ENCODE assay signal across 16 cellular contexts in the genomic region with DNA sequence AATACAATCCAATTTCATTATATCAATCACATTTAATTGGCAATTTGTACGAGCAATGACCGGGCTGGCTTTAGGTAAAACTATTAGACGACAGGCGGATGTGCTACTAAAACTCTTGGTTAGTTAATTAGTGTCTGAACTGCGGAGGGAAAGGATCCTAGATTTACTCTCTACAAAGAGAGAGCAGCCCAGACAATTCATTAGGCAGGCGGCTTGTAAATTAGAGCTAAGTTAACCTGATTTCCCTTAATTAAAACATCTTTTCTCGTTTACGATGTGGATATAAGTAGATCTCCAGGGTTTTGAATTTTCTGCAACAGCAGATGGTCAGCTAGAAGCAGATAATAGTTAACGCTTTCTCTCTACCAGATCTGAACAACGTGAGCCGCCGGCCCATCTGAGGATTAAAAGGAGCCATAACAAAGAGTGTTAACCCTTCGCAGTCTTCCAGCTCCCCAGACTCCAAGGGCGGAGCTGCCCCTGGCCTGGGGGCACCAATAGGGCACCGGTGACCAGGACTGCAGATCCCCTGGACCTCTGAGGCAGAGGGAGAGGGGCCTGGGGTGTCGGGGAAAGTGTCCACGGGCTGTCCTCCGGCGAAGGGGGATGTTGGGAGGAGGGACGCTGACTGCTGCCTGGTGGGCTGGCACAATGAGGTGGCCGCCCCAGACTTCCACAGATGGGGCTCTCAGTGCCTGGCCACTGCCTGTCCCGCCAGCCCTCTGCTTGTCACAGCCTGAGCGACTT. TPM values are rescaled to one million over a fixed set of nuclear protein-coding genes. Genes with fewer than 3 reads are reported as not detected.
DNase-seq lines count a peak whose midpoint lies in the region; ATAC-seq and TF ChIP-seq lines count a peak whose summit lies in the region.
"Had no signal": no experiment of that assay in that cellular context is flagged by ENCODE, and none has a peak within 500 bp of the region (broad histone marks: within the 10 kb centered on the region; RNA-seq: fewer than 3 reads in every experiment).

No MANE protein-coding gene starts in this region.

- H3K4me1 Mint-ChIP-seq in activated naive CD4-positive, alpha-beta T cell treated with anti-CD3 and anti-CD28 coated beads, Interleukin-2, amount 10 ng/mL, durations not matched to agents 7 days and 5 days = no peaks in the 10 kb centered on the region
- H3K4me1 Mint-ChIP-seq in endodermal cell = peaks cover 18% of the 10 kb centered on the region
- peaks cover 14% of the 10 kb centered on the region for H3K4me1 Mint-ChIP-seq in type B pancreatic cell (ENCODE audit: unreplicated experiment)

- no peak for TF ChIP-seq CTCF in endodermal cell (conservative IDR thresholded peaks at IDR 0.05)
- no peak for TF ChIP-seq CTCF in type B pancreatic cell (conservative IDR thresholded peaks at IDR 0.05)

- peak overlapping the region; percentile 25 for H3K4me3 ChIP-seq in endodermal cell (ENCODE audit: low read length)
- H3K4me3 ChIP-seq: uterus had no signal

- H3K9ac ChIP-seq in endodermal cell (ENCODE audit: extremely low read depth, low read length, poor library complexity, severe bottlenecking) = no peak overlapping the region

- 6 to 7% methylated on average over 9 to 23 of the region's 23 CpGs for WGBS in endodermal cell (ENCODE audit: insufficient coverage in 1 of 2, insufficient read length in 1 of 2), 2 experiments

- H3K27me3 ChIP-seq in endodermal cell (ENCODE audit: control insufficient read depth, insufficient read depth, low read length, poor library complexity, severe bottlenecking) = peaks cover 97% of the 10 kb centered on the region

- no peak overlapping the region for H3K4me3 Mint-ChIP-seq in activated naive CD4-positive, alpha-beta T cell treated with anti-CD3 and anti-CD28 coated beads, Interleukin-2, amount 10 ng/mL, durations not matched to agents 7 days and 5 days
- H3K4me3 Mint-ChIP-seq in endodermal cell (peak overlapping the region; percentile 19), type B pancreatic cell (peak overlapping the region; percentile 61)

- peaks cover 94% of the 10 kb centered on the region for H3K27me3 Mint-ChIP-seq in activated naive CD4-positive, alpha-beta T cell treated with anti-CD3 and anti-CD28 coated beads, Interleukin-2, amount 10 ng/mL, durations not matched to agents 7 days and 5 days
- peaks cover 93% of the 10 kb centered on the region for H3K27me3 Mint-ChIP-seq in endodermal cell (ENCODE audit: insufficient read depth)
- peaks cover 84% of the 10 kb centered on the region for H3K27me3 Mint-ChIP-seq in type B pancreatic cell

- H3K36me3 Mint-ChIP-seq in activated naive CD4-positive, alpha-beta T cell treated with anti-CD3 and anti-CD28 coated beads, Interleukin-2, amount 10 ng/mL, durations not matched to agents 7 days and 5 days = no peaks in the 10 kb centered on the region
- no peaks in the 10 kb centered on the region for H3K36me3 Mint-ChIP-seq in activated naive CD4-positive, alpha-beta T cell treated with anti-CD3 and anti-CD28 coated beads, Interleukin-2, amount 50 U/mL, for 72 hours
- H3K36me3 Mint-ChIP-seq in endodermal cell (ENCODE audit: low read depth) (no peaks in the 10 kb centered on the region), type B pancreatic cell (no peaks in the 10 kb centered on the region)

- H3K36me3 ChIP-seq in endodermal cell (ENCODE audit: control insufficient read depth, insufficient read depth, low read length) = no peaks in the 10 kb centered on the region
- H3K36me3 ChIP-seq: uterus had no signal

- peak overlapping the region; percentile 87 for H3K27ac ChIP-seq in endodermal cell (ENCODE audit: low read depth, low read length)
- H3K27ac ChIP-seq: uterus had no signal

- CTCF ChIA-PET in activated naive CD4-positive, alpha-beta T cell treated with anti-CD3 and anti-CD28 coated beads, Interleukin-2, amount 10 ng/mL, durations not matched to agents 7 days and 5 days (lab: Charles Lee) = interaction anchor here (0.7 to 1.7 kb wide), 3 partner anchors 9 to 33 kb away, joined by 3 to 7 read pairs (median 3); no protein-coding TSS in a partner anchor

- DNase-seq in activated naive CD4-positive, alpha-beta T cell treated with anti-CD3 and anti-CD28 coated beads, Interleukin-2, amount 10 ng/mL, durations not matched to agents 7 days and 5 days = no peak
- DNase-seq in activated naive CD4-positive, alpha-beta T cell treated with anti-CD3 and anti-CD28 coated beads, Interleukin-2, amount 50 U/mL, for 72 hours (ENCODE audit: low spot score in 2 of 2) = no peak
- peak; percentile 69 for DNase-seq in NCI-H69 (lab: John Stamatoyannopoulos, UW)
- DNase-seq in endodermal cell = peak; percentile 77
- no peak for DNase-seq in type B pancreatic cell (ENCODE audit: extremely low spot score, unreplicated experiment)
- no peak for DNase-seq in epidermal melanocyte (ENCODE audit: insufficient read length, low spot score)
- no peak for DNase-seq in stimulated activated CD4-positive, alpha-beta T cell treated with anti-CD3 and anti-CD28 coated beads, Interleukin-4, amount 100 ng/mL, for 1 hour
- DNase-seq: foreskin melanocyte, NCI-H1436 treated with DMSO at 0.1 percent for 48 hours, NCI-H2227 treated with DMSO at 0.1 percent for 48 hours, SIG-M5, uterus had no signal

- peaks cover 11% of the 10 kb centered on the region for H3K4me1 ChIP-seq in endodermal cell (ENCODE audit: control insufficient read depth, insufficient read depth, low read length)

- no peak for ATAC-seq in activated naive CD4-positive, alpha-beta T cell treated with anti-CD3 and anti-CD28 coated beads, Interleukin-2, amount 50 U/mL, for 72 hours
- ATAC-seq in GM21423 (IDR thresholded peaks at IDR 0.05; ENCODE audit: unreplicated experiment) = no peak

- H3K9me3 ChIP-seq in endodermal cell (ENCODE audit: control insufficient read depth, low read length) = no peaks in the 10 kb centered on the region
- H3K9me3 ChIP-seq: uterus had no signal

- H3K9me3 Mint-ChIP-seq in activated naive CD4-positive, alpha-beta T cell treated with anti-CD3 and anti-CD28 coated beads, Interleukin-2, amount 10 ng/mL, durations not matched to agents 7 days and 5 days = no peaks in the 10 kb centered on the region
- no peaks in the 10 kb centered on the region for H3K9me3 Mint-ChIP-seq in activated naive CD4-positive, alpha-beta T cell treated with anti-CD3 and anti-CD28 coated beads, Interleukin-2, amount 50 U/mL, for 72 hours
- H3K9me3 Mint-ChIP-seq in endodermal cell (no peaks in the 10 kb centered on the region), type B pancreatic cell (no peaks in the 10 kb centered on the region)

- H3K27ac Mint-ChIP-seq in activated naive CD4-positive, alpha-beta T cell treated with anti-CD3 and anti-CD28 coated beads, Interleukin-2, amount 10 ng/mL, durations not matched to agents 7 days and 5 days = peak overlapping the region; percentile 33
- peak overlapping the region in 1 of 2 donors; percentile 52 for H3K27ac Mint-ChIP-seq in activated naive CD4-positive, alpha-beta T cell treated with anti-CD3 and anti-CD28 coated beads, Interleukin-2, amount 50 U/mL, for 72 hours
- no peak overlapping the region for H3K27ac Mint-ChIP-seq in endodermal cell
- H3K27ac Mint-ChIP-seq in type B pancreatic cell = no peak overlapping the region

RNA-seq across cellular contexts. Expression of gene UNCX, which starts 6.3 kb away (rescaled TPM):
- total RNA-seq in activated naive CD4-positive, alpha-beta T cell treated with anti-CD3 and anti-CD28 coated beads, Interleukin-2, amount 50 U/mL, for 72 hours = not detected
- total RNA-seq in endodermal cell = under 1 TPM in 1 of 2 donors, not detected in 1; 0.13 TPM
- 15.6 TPM for polyA plus RNA-seq in endodermal cell (2013, experiment 1 of 2)
- polyA plus RNA-seq in endodermal cell (2013, experiment 2 of 2) = 11.1 TPM
- 0.48 TPM in 1 of 2 replicates, not detected in the other for total RNA-seq in type B pancreatic cell (ENCODE audit: low replicate concordance)
- total RNA-seq: aorta, lower leg skin, OCI-LY7, uterus had no signal
- polyA plus RNA-seq: aorta had no signal

Comparison
In these comparisons a context has a peak if more than half of its experiments do, and no peak if none do; other contexts are left out.
1. DNase-seq: peak in NCI-H69 (single experiment) and endodermal cell (single experiment); none in activated naive CD4-positive, alpha-beta T cell treated with anti-CD3 and anti-CD28 coated beads, Interleukin-2, amount 10 ng/mL, durations not matched to agents 7 days and 5 days (single experiment), activated naive CD4-positive, alpha-beta T cell treated with anti-CD3 and anti-CD28 coated beads, Interleukin-2, amount 50 U/mL, for 72 hours (0 of 2), type B pancreatic cell (single experiment), epidermal melanocyte (single experiment) and stimulated activated CD4-positive, alpha-beta T cell treated with anti-CD3 and anti-CD28 coated beads, Interleukin-4, amount 100 ng/mL, for 1 hour (single experiment).